Comparison of ENCODE assay signal across 25 cellular contexts in genomic region chr2:202754936-202755335, GRCh38.
DNase-seq lines count a peak whose midpoint lies in the region; ATAC-seq, FAIRE-seq and TF ChIP-seq lines count a peak whose summit lies in the region.
"Had no signal": no experiment of that assay in that cellular context is flagged by ENCODE, and none has a peak within 500 bp of the region (broad histone marks: within the 10 kb centered on the region; RNA-seq: fewer than 3 reads in every experiment).

No MANE protein-coding gene starts in this region.

- H3K4me1 ChIP-seq in mammary epithelial cell (ENCODE audit: insufficient read depth, low read length) (no peaks in the 10 kb centered on the region), upper lobe of right lung (no peaks in the 10 kb centered on the region)
- H3K4me1 ChIP-seq: BLaER1, breast epithelium, heart right ventricle, tibial nerve had no signal

- H3K4me3 Mint-ChIP-seq in MCF 10A (ENCODE audit: unreplicated experiment) (no peak overlapping the region), memory B cell (no peak overlapping the region)
- H3K4me3 Mint-ChIP-seq: neural crest cell; T-helper 2 cell treated with Interferon-gamma antibody and Interleukin-4, amounts not matched to agents 5 μg/mL and 100 μg/mL, for 36 hours had no signal

- no peak for ATAC-seq in memory B cell (ENCODE audit: low read depth)
- ATAC-seq in upper lobe of right lung, result peak; percentile 34
- no peak for ATAC-seq in HG03442 (IDR thresholded peaks at IDR 0.05; ENCODE audit: unreplicated experiment)
- ATAC-seq: GM12878, heart right ventricle had no signal

- H3K27ac Mint-ChIP-seq in MCF 10A (ENCODE audit: low read depth, unreplicated experiment) (no peak overlapping the region), memory B cell (peak overlapping the region; percentile 3)
- H3K27ac Mint-ChIP-seq: T-helper 2 cell treated with Interferon-gamma antibody and Interleukin-4, amounts not matched to agents 5 μg/mL and 100 μg/mL, for 36 hours had no signal

- peaks cover 18% of the 10 kb centered on the region for H3K36me3 Mint-ChIP-seq in MCF 10A (ENCODE audit: insufficient read depth, unreplicated experiment)
- H3K36me3 Mint-ChIP-seq in memory B cell, result peaks cover 21% of the 10 kb centered on the region

- H3K9ac ChIP-seq in mammary epithelial cell (ENCODE audit: insufficient read depth, low read length), result no peak overlapping the region
- H3K9ac ChIP-seq: BLaER1 had no signal

- no peaks in the 10 kb centered on the region for H4K20me1 ChIP-seq in mammary epithelial cell (ENCODE audit: insufficient read depth, low read length)
- H4K20me1 ChIP-seq: BLaER1 had no signal

- dilution Hi-C loops in mammary epithelial cell (cut with HindIII; ENCODE audit: low sequenced_read_pairs), result no loop called here

- CTCF ChIA-PET in MCF 10A (lab: Yijun Ruan, JAX) (interaction anchor here (0.7 kb wide), 1 partner anchor 51 kb away, joined by 3 read pairs; no protein-coding TSS in a partner anchor), mammary epithelial cell (lab: Charles Lee; ENCODE audit: low non-redundant PET) (no interaction called here)

- BruUV-seq in MCF 10A (replicated peaks; lab: Mats Ljungman, UMichigan) (no TSS peak), mammary epithelial cell (replicated peaks; lab: Mats Ljungman, UMichigan) (no TSS peak)

- WGBS in mammary epithelial cell (ENCODE audit: low coverage, missing lambda C conversion rate), result 72% methylated on average over 5 of the region's 6 CpGs

- H3K27ac ChIP-seq in mammary epithelial cell (ENCODE audit: insufficient read depth, low read depth, low read length), result no peak overlapping the region
- H3K27ac ChIP-seq in upper lobe of right lung, result no peak overlapping the region
- H3K27ac ChIP-seq: BLaER1, breast epithelium, heart right ventricle, ovary, Peyer's patch, tibial nerve had no signal

- in situ Hi-C loops in mammary epithelial cell (cut with MboI; ENCODE audit: low sequenced_read_pairs in 2 of 2) (no loop called here), KBM-7 (cut with MboI; ENCODE audit: low pct_unique_long_range_greater_than_20kb, low sequenced_read_pairs) (no loop called here)

- no peaks in the 10 kb centered on the region for H3K36me3 ChIP-seq in mammary epithelial cell (ENCODE audit: insufficient read depth, low read length)
- peaks cover 7% of the 10 kb centered on the region for H3K36me3 ChIP-seq in upper lobe of right lung
- H3K36me3 ChIP-seq: breast epithelium, ovary had no signal

- peaks cover 10% of the 10 kb centered on the region for H3K4me1 Mint-ChIP-seq in MCF 10A (ENCODE audit: insufficient read depth, unreplicated experiment)
- peaks cover 11% of the 10 kb centered on the region for H3K4me1 Mint-ChIP-seq in memory B cell
- H3K4me1 Mint-ChIP-seq: neural crest cell had no signal

- POLR2A ChIA-PET in MCF 10A (lab: Yijun Ruan, JAX), result no interaction called here

- no peaks in the 10 kb centered on the region for H3K9me3 Mint-ChIP-seq in MCF 10A (ENCODE audit: unreplicated experiment)
- H3K9me3 Mint-ChIP-seq in memory B cell, result no peaks in the 10 kb centered on the region
- H3K9me3 Mint-ChIP-seq: neural crest cell had no signal

- H3K4me3 ChIP-seq in mammary epithelial cell (replicated peaks in 1 of 3; ENCODE audit: insufficient read depth in 1 of 3, low read depth in 2 of 3, low read length in 3 of 3), result no peak overlapping the region
- no peak overlapping the region for H3K4me3 ChIP-seq in upper lobe of right lung
- H3K4me3 ChIP-seq: BLaER1, breast epithelium, GM12878, heart right ventricle, lung, ovary, Peyer's patch, tibial nerve had no signal

- intact Hi-C loops in MCF 10A (cut with micrococcal nuclease), result loop anchor here (10.0 kb wide), 1 partner anchor 120 kb away; the partner anchor contains the start of gene ICA1L
- intact Hi-C loops in mammary epithelial cell (cut with micrococcal nuclease), result no loop called here
- intact Hi-C loops in upper lobe of right lung (cut with DNase I), result no loop called here

- no peak for FAIRE-seq in HTR-8/SVneo (lab: Jason Lieb, UNC)
- FAIRE-seq: frontal cortex, GM12878, H54 had no signal

- H3K27me3 Mint-ChIP-seq in MCF 10A (ENCODE audit: insufficient read depth, unreplicated experiment) (no peaks in the 10 kb centered on the region), memory B cell (no peaks in the 10 kb centered on the region)

- TF ChIP-seq CTCF in MCF 10A (IDR thresholded peaks at IDR 0.05; ENCODE audit: unreplicated experiment), result no peak
- TF ChIP-seq CTCF in mammary epithelial cell (conservative IDR thresholded peaks at IDR 0.05 in 1 of 2, IDR thresholded peaks at IDR 0.05 in 1 of 2; ENCODE audit: extremely low read depth in 1 of 2, insufficient read depth in 1 of 2, low read depth in 1 of 2, low read length in 2 of 2), result no peak
- no peak for TF ChIP-seq CTCF in upper lobe of right lung (IDR thresholded peaks at IDR 0.05)

- H3K9me3 ChIP-seq in mammary epithelial cell (replicated peaks; ENCODE audit: insufficient read depth, low read length) (no peaks in the 10 kb centered on the region), upper lobe of right lung (no peaks in the 10 kb centered on the region)
- H3K9me3 ChIP-seq: breast epithelium, ovary, Peyer's patch had no signal

- no peak overlapping the region for H2AFZ ChIP-seq in mammary epithelial cell (ENCODE audit: low read depth, low read length)

- H3K27me3 ChIP-seq in mammary epithelial cell (ENCODE audit: insufficient read depth, low read length) (no peaks in the 10 kb centered on the region), upper lobe of right lung (no peaks in the 10 kb centered on the region)
- H3K27me3 ChIP-seq: BLaER1, breast epithelium, heart right ventricle, ovary, Peyer's patch, tibial nerve had no signal

- peak; percentile 11 for DNase-seq in MCF 10A (ENCODE audit: unreplicated experiment)
- DNase-seq in mammary epithelial cell, result no peak
- DNase-seq in KBM-7, result peak; percentile 9
- DNase-seq in memory B cell (ENCODE audit: low spot score in 2 of 2), result no peak
- no peak for DNase-seq in upper lobe of right lung
- DNase-seq in pons (ENCODE audit: low spot score), result no peak
- DNase-seq in HTR-8/SVneo (ENCODE audit: insufficient read length, low spot score), result no peak
- DNase-seq: activated CD4-positive, alpha-beta T cell treated with anti-CD3 and anti-CD28 coated beads for 4 hours; activated T-cell treated with anti-CD3 and anti-CD28 coated beads, Interleukin-2, amount 50 U/mL, for 48 hours; heart right ventricle; ovary; Peyer's patch; SIG-M5; stimulated activated CD4-positive, alpha-beta T cell treated with anti-CD3 and anti-CD28 coated beads, Interleukin-2, amount 100 ng/mL, for 24 hours; stimulated activated CD8-positive, alpha-beta memory T cell treated with anti-CD3 and anti-CD28 coated beads, Interleukin-4, amount 100 ng/mL, for 48 hours had no signal

- no peaks in the 10 kb centered on the region for H3K79me2 ChIP-seq in mammary epithelial cell (ENCODE audit: insufficient read depth, low read length)

- no peak overlapping the region for H3K4me2 ChIP-seq in mammary epithelial cell (ENCODE audit: insufficient read depth, low read depth, low read length)
- H3K4me2 ChIP-seq: BLaER1 had no signal

Comparison
In these comparisons a context has a peak if more than half of its experiments do, and no peak if none do; other contexts are left out.
1. DNase-seq: peak in MCF 10A (single experiment) and KBM-7 (single experiment); none in mammary epithelial cell (single experiment), memory B cell (0 of 2), upper lobe of right lung (single experiment), pons (single experiment) and HTR-8/SVneo (single experiment).